ENCODE assay signal across 1 cellular context in the genomic region with DNA sequence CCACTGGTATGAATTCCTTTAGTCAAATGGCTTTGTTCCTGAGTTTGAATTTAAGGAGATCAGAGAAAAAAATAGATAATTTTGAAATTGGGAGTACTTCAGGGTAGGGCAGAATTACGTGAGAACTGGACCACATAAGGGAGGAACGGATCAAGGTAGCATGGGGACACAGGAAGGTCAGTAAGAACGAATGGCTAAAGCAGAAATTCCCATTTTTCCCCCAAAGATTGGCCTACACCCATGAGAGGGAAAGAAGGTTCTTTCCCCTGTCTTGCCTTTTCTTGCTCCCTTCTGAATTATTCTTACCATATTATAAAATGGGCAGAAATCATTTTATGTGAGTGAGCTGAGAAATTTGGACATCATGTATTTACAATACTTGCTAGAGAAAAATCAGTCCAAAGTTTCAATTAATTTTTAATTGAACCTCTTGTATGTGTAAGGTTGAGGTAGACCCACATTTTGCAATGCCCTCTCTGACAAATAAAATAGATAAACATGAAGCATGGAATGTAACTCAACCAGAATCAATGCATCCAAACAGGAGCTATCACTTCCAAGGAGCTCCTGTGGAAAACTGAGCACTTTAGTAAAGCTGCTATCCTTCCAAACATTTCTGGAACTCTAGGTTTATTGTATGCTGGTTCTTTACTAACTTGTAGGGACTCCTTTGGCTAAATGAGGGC.
TF ChIP-seq lines count a peak whose summit lies in the region.

No MANE protein-coding gene starts in this region.

TF ChIP-seq in GM23338, 12 proteins besides CTCF, POLR2A, EP300 and RAD21 (continued from another document):
- TF ChIP-seq, protein P1, sequence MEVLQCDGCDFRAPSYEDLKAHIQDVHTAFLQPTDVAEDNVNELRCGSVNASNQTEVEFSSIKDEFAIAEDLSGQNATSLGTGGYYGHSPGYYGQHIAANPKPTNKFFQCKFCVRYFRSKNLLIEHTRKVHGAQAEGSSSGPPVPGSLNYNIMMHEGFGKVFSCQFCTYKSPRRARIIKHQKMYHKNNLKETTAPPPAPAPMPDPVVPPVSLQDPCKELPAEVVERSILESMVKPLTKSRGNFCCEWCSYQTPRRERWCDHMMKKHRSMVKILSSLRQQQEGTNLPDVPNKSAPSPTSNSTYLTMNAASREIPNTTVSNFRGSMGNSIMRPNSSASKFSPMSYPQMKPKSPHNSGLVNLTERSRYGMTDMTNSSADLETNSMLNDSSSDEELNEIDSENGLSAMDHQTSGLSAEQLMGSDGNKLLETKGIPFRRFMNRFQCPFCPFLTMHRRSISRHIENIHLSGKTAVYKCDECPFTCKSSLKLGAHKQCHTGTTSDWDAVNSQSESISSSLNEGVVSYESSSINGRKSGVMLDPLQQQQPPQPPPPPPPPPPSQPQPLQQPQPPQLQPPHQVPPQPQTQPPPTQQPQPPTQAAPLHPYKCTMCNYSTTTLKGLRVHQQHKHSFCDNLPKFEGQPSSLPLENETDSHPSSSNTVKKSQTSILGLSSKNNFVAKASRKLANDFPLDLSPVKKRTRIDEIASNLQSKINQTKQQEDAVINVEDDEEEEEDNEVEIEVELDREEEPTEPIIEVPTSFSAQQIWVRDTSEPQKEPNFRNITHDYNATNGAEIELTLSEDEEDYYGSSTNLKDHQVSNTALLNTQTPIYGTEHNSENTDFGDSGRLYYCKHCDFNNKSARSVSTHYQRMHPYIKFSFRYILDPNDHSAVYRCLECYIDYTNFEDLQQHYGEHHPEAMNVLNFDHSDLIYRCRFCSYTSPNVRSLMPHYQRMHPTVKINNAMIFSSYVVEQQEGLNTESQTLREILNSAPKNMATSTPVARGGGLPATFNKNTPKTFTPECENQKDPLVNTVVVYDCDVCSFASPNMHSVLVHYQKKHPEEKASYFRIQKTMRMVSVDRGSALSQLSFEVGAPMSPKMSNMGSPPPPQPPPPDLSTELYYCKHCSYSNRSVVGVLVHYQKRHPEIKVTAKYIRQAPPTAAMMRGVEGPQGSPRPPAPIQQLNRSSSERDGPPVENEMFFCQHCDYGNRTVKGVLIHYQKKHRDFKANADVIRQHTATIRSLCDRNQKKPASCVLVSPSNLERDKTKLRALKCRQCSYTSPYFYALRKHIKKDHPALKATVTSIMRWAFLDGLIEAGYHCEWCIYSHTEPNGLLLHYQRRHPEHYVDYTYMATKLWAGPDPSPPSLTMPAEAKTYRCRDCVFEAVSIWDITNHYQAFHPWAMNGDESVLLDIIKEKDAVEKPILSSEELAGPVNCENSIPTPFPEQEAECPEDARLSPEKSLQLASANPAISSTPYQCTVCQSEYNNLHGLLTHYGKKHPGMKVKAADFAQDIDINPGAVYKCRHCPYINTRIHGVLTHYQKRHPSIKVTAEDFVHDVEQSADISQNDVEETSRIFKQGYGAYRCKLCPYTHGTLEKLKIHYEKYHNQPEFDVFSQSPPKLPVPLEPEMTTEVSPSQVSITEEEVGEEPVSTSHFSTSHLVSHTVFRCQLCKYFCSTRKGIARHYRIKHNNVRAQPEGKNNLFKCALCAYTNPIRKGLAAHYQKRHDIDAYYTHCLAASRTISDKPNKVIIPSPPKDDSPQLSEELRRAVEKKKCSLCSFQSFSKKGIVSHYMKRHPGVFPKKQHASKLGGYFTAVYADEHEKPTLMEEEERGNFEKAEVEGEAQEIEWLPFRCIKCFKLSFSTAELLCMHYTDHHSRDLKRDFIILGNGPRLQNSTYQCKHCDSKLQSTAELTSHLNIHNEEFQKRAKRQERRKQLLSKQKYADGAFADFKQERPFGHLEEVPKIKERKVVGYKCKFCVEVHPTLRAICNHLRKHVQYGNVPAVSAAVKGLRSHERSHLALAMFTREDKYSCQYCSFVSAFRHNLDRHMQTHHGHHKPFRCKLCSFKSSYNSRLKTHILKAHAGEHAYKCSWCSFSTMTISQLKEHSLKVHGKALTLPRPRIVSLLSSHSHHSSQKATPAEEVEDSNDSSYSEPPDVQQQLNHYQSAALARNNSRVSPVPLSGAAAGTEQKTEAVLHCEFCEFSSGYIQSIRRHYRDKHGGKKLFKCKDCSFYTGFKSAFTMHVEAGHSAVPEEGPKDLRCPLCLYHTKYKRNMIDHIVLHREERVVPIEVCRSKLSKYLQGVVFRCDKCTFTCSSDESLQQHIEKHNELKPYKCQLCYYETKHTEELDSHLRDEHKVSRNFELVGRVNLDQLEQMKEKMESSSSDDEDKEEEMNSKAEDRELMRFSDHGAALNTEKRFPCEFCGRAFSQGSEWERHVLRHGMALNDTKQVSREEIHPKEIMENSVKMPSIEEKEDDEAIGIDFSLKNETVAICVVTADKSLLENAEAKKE (CRISPR knock-in tag; IDR thresholded peaks at IDR 0.05) = no peak
- TF ChIP-seq POLR2AphosphoS5 (IDR thresholded peaks at IDR 0.05; ENCODE audit: low read depth) = no peak
- no peak for TF ChIP-seq EZH2 (IDR thresholded peaks at IDR 0.05; ENCODE audit: low read depth, unreplicated experiment)
- no peak for TF ChIP-seq CREB1 (CRISPR knock-in tag; IDR thresholded peaks at IDR 0.05; ENCODE audit: low read depth)
- no peak for TF ChIP-seq STAT1 (IDR thresholded peaks at IDR 0.05; ENCODE audit: unreplicated experiment)
- TF ChIP-seq, protein P2, sequence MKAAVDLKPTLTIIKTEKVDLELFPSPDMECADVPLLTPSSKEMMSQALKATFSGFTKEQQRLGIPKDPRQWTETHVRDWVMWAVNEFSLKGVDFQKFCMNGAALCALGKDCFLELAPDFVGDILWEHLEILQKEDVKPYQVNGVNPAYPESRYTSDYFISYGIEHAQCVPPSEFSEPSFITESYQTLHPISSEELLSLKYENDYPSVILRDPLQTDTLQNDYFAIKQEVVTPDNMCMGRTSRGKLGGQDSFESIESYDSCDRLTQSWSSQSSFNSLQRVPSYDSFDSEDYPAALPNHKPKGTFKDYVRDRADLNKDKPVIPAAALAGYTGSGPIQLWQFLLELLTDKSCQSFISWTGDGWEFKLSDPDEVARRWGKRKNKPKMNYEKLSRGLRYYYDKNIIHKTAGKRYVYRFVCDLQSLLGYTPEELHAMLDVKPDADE (IDR thresholded peaks at IDR 0.05) = no peak
- TF ChIP-seq, protein P3, sequence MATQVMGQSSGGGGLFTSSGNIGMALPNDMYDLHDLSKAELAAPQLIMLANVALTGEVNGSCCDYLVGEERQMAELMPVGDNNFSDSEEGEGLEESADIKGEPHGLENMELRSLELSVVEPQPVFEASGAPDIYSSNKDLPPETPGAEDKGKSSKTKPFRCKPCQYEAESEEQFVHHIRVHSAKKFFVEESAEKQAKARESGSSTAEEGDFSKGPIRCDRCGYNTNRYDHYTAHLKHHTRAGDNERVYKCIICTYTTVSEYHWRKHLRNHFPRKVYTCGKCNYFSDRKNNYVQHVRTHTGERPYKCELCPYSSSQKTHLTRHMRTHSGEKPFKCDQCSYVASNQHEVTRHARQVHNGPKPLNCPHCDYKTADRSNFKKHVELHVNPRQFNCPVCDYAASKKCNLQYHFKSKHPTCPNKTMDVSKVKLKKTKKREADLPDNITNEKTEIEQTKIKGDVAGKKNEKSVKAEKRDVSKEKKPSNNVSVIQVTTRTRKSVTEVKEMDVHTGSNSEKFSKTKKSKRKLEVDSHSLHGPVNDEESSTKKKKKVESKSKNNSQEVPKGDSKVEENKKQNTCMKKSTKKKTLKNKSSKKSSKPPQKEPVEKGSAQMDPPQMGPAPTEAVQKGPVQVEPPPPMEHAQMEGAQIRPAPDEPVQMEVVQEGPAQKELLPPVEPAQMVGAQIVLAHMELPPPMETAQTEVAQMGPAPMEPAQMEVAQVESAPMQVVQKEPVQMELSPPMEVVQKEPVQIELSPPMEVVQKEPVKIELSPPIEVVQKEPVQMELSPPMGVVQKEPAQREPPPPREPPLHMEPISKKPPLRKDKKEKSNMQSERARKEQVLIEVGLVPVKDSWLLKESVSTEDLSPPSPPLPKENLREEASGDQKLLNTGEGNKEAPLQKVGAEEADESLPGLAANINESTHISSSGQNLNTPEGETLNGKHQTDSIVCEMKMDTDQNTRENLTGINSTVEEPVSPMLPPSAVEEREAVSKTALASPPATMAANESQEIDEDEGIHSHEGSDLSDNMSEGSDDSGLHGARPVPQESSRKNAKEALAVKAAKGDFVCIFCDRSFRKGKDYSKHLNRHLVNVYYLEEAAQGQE (IDR thresholded peaks at IDR 0.05; ENCODE audit: unreplicated experiment) = no peak
- TF ChIP-seq ZNF114 (CRISPR knock-in tag; IDR thresholded peaks at IDR 0.05) = no peak
